Comparison of ENCODE assay signal across 8 cellular contexts in genomic region chr1:243114059-243114713, GRCh38.
DNase-seq lines count a peak whose midpoint lies in the region; ATAC-seq lines count a peak whose summit lies in the region.
"Not testable (repeated sequence)": the region's sequence is repeated elsewhere in the genome, so short reads cannot be mapped to it uniquely, and the experiment has no call there.

No MANE protein-coding gene starts in this region.

- peaks cover 18% of the 10 kb centered on the region for H3K27me3 Mint-ChIP-seq in activated T-cell treated with anti-CD3 and anti-CD28 coated beads, Interleukin-2, amount 50 U/mL, for 72 hours (ENCODE audit: low read depth)
- H3K27me3 Mint-ChIP-seq in stimulated activated naive B cell treated with anti-CD40 and anti-IgM and Interleukin-4, amounts not matched to agents 10 μg/mL and 1 μg/mL and 100 μg/mL, for 72 hours, result not testable (repeated sequence)

- H3K27me3 ChIP-seq in HUES48 (ENCODE audit: control insufficient read depth, insufficient read depth, low read length), result not testable (repeated sequence)

- DNase-seq in GM03348 (ENCODE audit: low spot score) (peak; percentile 36), NCI-H526 treated with DMSO at 0.1 percent for 48 hours (lab: John Stamatoyannopoulos, UW) (peak; percentile 50), foreskin melanocyte (peak; percentile 32)
- not testable (repeated sequence) for DNase-seq in activated T-cell treated with anti-CD3 and anti-CD28 coated beads, Interleukin-2, amount 50 U/mL, for 72 hours
- peak; percentile 38 for DNase-seq in stimulated activated naive B cell treated with anti-CD40 and anti-IgM and Interleukin-4, amounts not matched to agents 10 μg/mL and 1 μg/mL and 100 μg/mL, for 72 hours

- H3K4me3 Mint-ChIP-seq in activated T-cell treated with anti-CD3 and anti-CD28 coated beads, Interleukin-2, amount 50 U/mL, for 72 hours, result peak overlapping the region in 1 of 2 donors; percentile 31
- H3K4me3 Mint-ChIP-seq in stimulated activated naive B cell treated with anti-CD40 and anti-IgM and Interleukin-4, amounts not matched to agents 10 μg/mL and 1 μg/mL and 100 μg/mL, for 72 hours, result peak overlapping the region; percentile 67 to 68

- H3K36me3 Mint-ChIP-seq in activated T-cell treated with anti-CD3 and anti-CD28 coated beads, Interleukin-2, amount 50 U/mL, for 72 hours (ENCODE audit: insufficient read depth in 2 of 2); stimulated activated naive B cell treated with anti-CD40 and anti-IgM and Interleukin-4, amounts not matched to agents 10 μg/mL and 1 μg/mL and 100 μg/mL, for 72 hours: not testable (repeated sequence)

- not testable (repeated sequence) for H3K9me3 ChIP-seq in HUES48 (ENCODE audit: control insufficient read depth, insufficient read depth, low read length)

- H3K4me1 Mint-ChIP-seq in activated T-cell treated with anti-CD3 and anti-CD28 coated beads, Interleukin-2, amount 50 U/mL, for 72 hours (ENCODE audit: low read depth), result not testable (repeated sequence)
- H3K4me1 Mint-ChIP-seq in stimulated activated naive B cell treated with anti-CD40 and anti-IgM and Interleukin-4, amounts not matched to agents 10 μg/mL and 1 μg/mL and 100 μg/mL, for 72 hours, result peaks cover 7 to 22% of the 10 kb centered on the region in 2 donors

- H3K9ac ChIP-seq in HUES48 (ENCODE audit: low read depth, low read length), result not testable (repeated sequence)

- peak overlapping the region; percentile 78 for H3K27ac ChIP-seq in HUES48 (ENCODE audit: low read depth, low read length)

- ATAC-seq in GM19438 (IDR thresholded peaks at IDR 0.05; ENCODE audit: low read depth, unreplicated experiment) (peak; percentile 88), HG02798 (IDR thresholded peaks at IDR 0.05; ENCODE audit: poor library complexity, unreplicated experiment) (peak; percentile 91)
- peak; percentile 50 to 67 for ATAC-seq in activated T-cell treated with anti-CD3 and anti-CD28 coated beads, Interleukin-2, amount 50 U/mL, for 72 hours (replicated peaks in 1 of 2)
- peak; percentile 90 to 92 for ATAC-seq in stimulated activated naive B cell treated with anti-CD40 and anti-IgM and Interleukin-4, amounts not matched to agents 10 μg/mL and 1 μg/mL and 100 μg/mL, for 72 hours (replicated peaks)

- H3K9me3 Mint-ChIP-seq in activated T-cell treated with anti-CD3 and anti-CD28 coated beads, Interleukin-2, amount 50 U/mL, for 72 hours; stimulated activated naive B cell treated with anti-CD40 and anti-IgM and Interleukin-4, amounts not matched to agents 10 μg/mL and 1 μg/mL and 100 μg/mL, for 72 hours: not testable (repeated sequence)

- not testable (repeated sequence) for H3K4me3 ChIP-seq in HUES48 (ENCODE audit: low read depth, low read length)

- not testable (repeated sequence) for H3K36me3 ChIP-seq in HUES48 (ENCODE audit: control insufficient read depth, insufficient read depth, low read length)

- H3K27ac Mint-ChIP-seq in activated T-cell treated with anti-CD3 and anti-CD28 coated beads, Interleukin-2, amount 50 U/mL, for 72 hours, result not testable (repeated sequence)
- H3K27ac Mint-ChIP-seq in stimulated activated naive B cell treated with anti-CD40 and anti-IgM and Interleukin-4, amounts not matched to agents 10 μg/mL and 1 μg/mL and 100 μg/mL, for 72 hours, result peak overlapping the region; percentile 72

- H3K4me1 ChIP-seq in HUES48 (ENCODE audit: control insufficient read depth, insufficient read depth, low read length), result not testable (repeated sequence)
